ENCODE assay signal across 23 cellular contexts in the genomic region with DNA sequence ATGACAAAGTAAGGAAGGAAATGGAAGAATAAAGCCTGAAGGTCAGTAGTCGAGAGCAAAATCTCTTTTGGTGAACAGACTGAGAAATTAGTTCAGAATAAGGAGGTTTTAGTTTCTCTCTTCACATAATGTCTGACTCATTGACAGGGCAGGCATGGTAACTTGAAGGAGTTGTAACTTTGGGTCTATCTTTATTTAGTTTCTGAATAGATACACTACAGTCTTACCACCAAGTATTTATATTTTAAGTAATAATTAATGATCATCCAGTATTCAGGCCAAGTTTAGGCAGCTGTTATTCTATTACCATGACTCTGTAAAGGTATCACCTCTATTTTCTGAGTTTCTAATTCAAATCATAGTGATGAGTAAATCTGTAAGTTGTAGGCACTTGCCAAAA.
DNase-seq lines count a peak whose midpoint lies in the region; ATAC-seq and TF ChIP-seq lines count a peak whose summit lies in the region.
"Had no signal": no experiment of that assay in that cellular context is flagged by ENCODE, and none has a peak within 500 bp of the region (broad histone marks: within the 10 kb centered on the region; RNA-seq: fewer than 3 reads in every experiment).

No MANE protein-coding gene starts in this region.

- DNase-seq in neuronal stem cell (ENCODE audit: low spot score) (no peak), NCI-H748 treated with DMSO at 0.1 percent for 48 hours (lab: John Stamatoyannopoulos, UW) (no peak), NCI-H2081 (lab: John Stamatoyannopoulos, UW) (no peak)
- DNase-seq in effector memory CD4-positive, alpha-beta T cell, result no peak
- DNase-seq: activated CD4-positive, CD25-positive, alpha-beta regulatory T cell treated with anti-CD3 and anti-CD28 coated beads, Interleukin-2, amount 50 U/mL, for 72 hours; activated CD8-positive, alpha-beta T cell treated with anti-CD3 and anti-CD28 coated beads, Interleukin-2, amount 10 ng/mL, durations not matched to agents 7 days and 5 days; activated naive CD4-positive, alpha-beta T cell treated with Interleukin-2 at 50 U/mL for 16 hours; activated T-cell treated with anti-CD3 and anti-CD28 coated beads, Interleukin-2, amount 50 U/mL, for 24 hours; CD4-positive, CD25-positive, alpha-beta regulatory T cell; DMS153; dorsolateral prefrontal cortex; H7; kidney; NCI-H1417; NCI-H524 treated with DMSO at 0.1 percent for 48 hours; stimulated activated CD4-positive, alpha-beta T cell treated with anti-CD3 and anti-CD28 coated beads, Interleukin-4, amount 100 ng/mL, for 4 hours; trophoblast cell had no signal

- peaks cover 0 to 2% of the 10 kb centered on the region in 2 donors for H3K4me1 ChIP-seq in neuronal stem cell (ENCODE audit: control insufficient read depth in 2 of 2, insufficient read depth in 1 of 2, low read depth in 1 of 2, low read length in 2 of 2)
- H3K4me1 ChIP-seq in effector memory CD4-positive, alpha-beta T cell (ENCODE audit: control insufficient read depth, insufficient read depth, low read length, poor library complexity, severe bottlenecking), result no peaks in the 10 kb centered on the region

- H3K18ac ChIP-seq in neuronal stem cell (ENCODE audit: low read length), result no peak overlapping the region

- H3K4ac ChIP-seq in neuronal stem cell (ENCODE audit: low read length), result no peak overlapping the region

- no peaks in the 10 kb centered on the region for H3K36me3 ChIP-seq in neuronal stem cell (replicated peaks in 1 of 2; ENCODE audit: control insufficient read depth in 2 of 2, insufficient read depth in 2 of 2, low read length in 2 of 2)
- no peaks in the 10 kb centered on the region for H3K36me3 ChIP-seq in effector memory CD4-positive, alpha-beta T cell (ENCODE audit: control insufficient read depth, insufficient read depth, low read length)
- H3K36me3 ChIP-seq: neutrophil had no signal

- no peak overlapping the region for H3K9ac ChIP-seq in neuronal stem cell (ENCODE audit: low read depth, low read length, poor library complexity)

- H4K91ac ChIP-seq in neuronal stem cell (ENCODE audit: low read depth, low read length, poor library complexity), result no peak overlapping the region

- peak; percentile 73 for ATAC-seq in GM18909 (IDR thresholded peaks at IDR 0.05; ENCODE audit: poor library complexity, unreplicated experiment)
- ATAC-seq in HG02588 (IDR thresholded peaks at IDR 0.05; ENCODE audit: unreplicated experiment), result peak; percentile 56
- peak; percentile 75 for ATAC-seq in HG03432 (IDR thresholded peaks at IDR 0.05; ENCODE audit: unreplicated experiment)
- no peak for ATAC-seq in GM18505 (IDR thresholded peaks at IDR 0.05; ENCODE audit: unreplicated experiment)
- ATAC-seq: activated CD8-positive, alpha-beta T cell treated with anti-CD3 and anti-CD28 coated beads, Interleukin-2, amount 10 ng/mL, durations not matched to agents 7 days and 5 days had no signal

- H3K9me3 ChIP-seq in neuronal stem cell (replicated peaks in 1 of 2; ENCODE audit: control insufficient read depth in 2 of 2, insufficient read depth in 1 of 2, low read depth in 1 of 2, low read length in 2 of 2), result no peaks in the 10 kb centered on the region
- no peaks in the 10 kb centered on the region for H3K9me3 ChIP-seq in effector memory CD4-positive, alpha-beta T cell (ENCODE audit: control insufficient read depth, low read length)
- H3K9me3 ChIP-seq: neutrophil had no signal

- no peak overlapping the region for H3K4me2 ChIP-seq in neuronal stem cell (ENCODE audit: insufficient read depth, low read length, poor library complexity, severe bottlenecking)

- H2BK5ac ChIP-seq in neuronal stem cell (ENCODE audit: low read length), result no peak overlapping the region

- WGBS in neuronal stem cell (ENCODE audit: extremely low coverage in 2 of 2, insufficient read length in 2 of 2, insufficient replicate concordance in 1 of 2), 2 donors, result no CpG with 5 or more reads among the region's 1 CpG

- TF ChIP-seq POLR2A in GM18505 (IDR thresholded peaks at IDR 0.05; ENCODE audit: borderline replicate concordance, extremely low read depth, insufficient read depth, insufficient read length), result no peak

- no peak overlapping the region for H2BK12ac ChIP-seq in neuronal stem cell (ENCODE audit: low read length)

- H2BK15ac ChIP-seq in neuronal stem cell (ENCODE audit: low read length), result no peak overlapping the region

- no peak overlapping the region for H2AK5ac ChIP-seq in neuronal stem cell (ENCODE audit: low read depth, low read length)

- no peak overlapping the region for H3K4me3 ChIP-seq in neuronal stem cell (ENCODE audit: low read length in 2 of 2)
- H3K4me3 ChIP-seq in effector memory CD4-positive, alpha-beta T cell (ENCODE audit: insufficient read depth, low read depth, low read length, poor library complexity, severe bottlenecking), result no peak overlapping the region
- H3K4me3 ChIP-seq: dorsolateral prefrontal cortex, lung had no signal

- no peak overlapping the region for H3K23ac ChIP-seq in neuronal stem cell (ENCODE audit: low read depth, low read length, poor library complexity)

- H3K79me1 ChIP-seq in neuronal stem cell (ENCODE audit: low read depth, low read length), result peaks cover 2% of the 10 kb centered on the region

- no peak overlapping the region for H3K27ac ChIP-seq in neuronal stem cell (replicated peaks; ENCODE audit: low read length)
- H3K27ac ChIP-seq in effector memory CD4-positive, alpha-beta T cell (ENCODE audit: insufficient read depth, low read length, poor library complexity, severe bottlenecking), result no peak overlapping the region
- H3K27ac ChIP-seq: neutrophil had no signal

- no peak overlapping the region for H3K14ac ChIP-seq in neuronal stem cell (ENCODE audit: low read length)

- no peak overlapping the region for H2BK120ac ChIP-seq in neuronal stem cell (ENCODE audit: low read depth, low read length)

- no peak overlapping the region for H4K8ac ChIP-seq in neuronal stem cell (ENCODE audit: low read depth, low read length)

- H3K27me3 ChIP-seq in neuronal stem cell (ENCODE audit: control insufficient read depth in 3 of 3, insufficient read depth in 3 of 3, low read depth in 1 of 3, low read length in 3 of 3), result no peaks in the 10 kb centered on the region
- no peaks in the 10 kb centered on the region for H3K27me3 ChIP-seq in effector memory CD4-positive, alpha-beta T cell (replicated peaks; ENCODE audit: control insufficient read depth, insufficient read depth, low read length, poor library complexity, severe bottlenecking)
- H3K27me3 ChIP-seq: dorsolateral prefrontal cortex, neutrophil had no signal

- H2AFZ ChIP-seq in neuronal stem cell (ENCODE audit: low read length), result peak overlapping the region; percentile 36
